8 cellular contexts compared by ENCODE assay signal in the genomic region with DNA sequence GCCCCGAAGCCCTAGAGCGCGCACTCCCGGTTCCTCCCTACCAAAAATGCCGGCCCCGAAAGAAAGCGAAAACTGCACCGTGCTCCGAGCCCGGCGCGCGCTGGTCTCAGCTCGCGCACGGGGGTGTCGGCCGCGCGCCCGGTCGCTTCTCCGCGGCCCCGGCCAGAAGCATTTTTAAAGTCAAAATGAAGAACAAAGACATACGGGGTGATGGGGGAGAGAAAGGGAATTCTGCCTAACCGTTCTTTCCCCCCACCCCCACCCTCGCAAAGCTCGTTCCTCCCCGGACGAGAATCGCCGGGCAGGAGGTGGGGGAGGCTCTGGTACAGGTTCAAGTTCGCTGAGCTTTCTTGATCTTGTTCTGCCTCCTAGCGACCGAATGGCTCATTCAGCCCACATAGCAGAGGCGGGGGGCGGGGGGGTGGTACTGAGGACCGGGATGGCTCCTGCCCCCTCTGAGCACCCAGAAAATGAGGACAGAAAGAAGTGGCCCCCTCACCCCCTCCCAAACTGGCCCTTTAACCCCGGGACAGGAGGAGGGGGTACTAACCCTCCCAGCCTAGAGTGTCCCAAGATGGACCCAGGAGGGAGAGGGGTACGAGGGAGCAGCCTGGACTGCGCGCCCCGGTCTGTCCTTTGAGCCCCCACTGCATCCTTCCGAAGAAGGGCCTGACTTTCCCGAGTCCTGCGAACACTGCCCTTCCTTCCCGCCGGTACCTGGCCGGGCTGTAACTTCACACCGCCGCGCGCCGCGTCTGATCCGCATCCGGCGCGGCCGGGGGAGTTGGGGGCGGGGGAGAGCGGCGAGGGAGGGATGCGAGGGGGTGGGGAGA. TPM values are rescaled to one million over a fixed set of nuclear protein-coding genes. Genes with fewer than 3 reads are reported as not detected.
DNase-seq lines count a peak whose midpoint lies in the region; TF ChIP-seq lines count a peak whose summit lies in the region.

No MANE protein-coding gene starts in this region.

- H2BK12ac ChIP-seq in H9 (ENCODE audit: insufficient read length, low read depth, low read length), result no peak overlapping the region

- no CpG with 5 or more reads among the region's 65 CpGs for WGBS in H9 (ENCODE audit: extremely low coverage, insufficient read length, low lambda C conversion rate)

- H3K9ac ChIP-seq in H9 (ENCODE audit: extremely low read depth, insufficient read length, low read length) (peak overlapping the region; percentile 58), Karpas-422 (ENCODE audit: low read length) (peak overlapping the region; percentile 90)

- H3K27ac ChIP-seq in H9 (ENCODE audit: insufficient read length, low read depth, low read length) (peak overlapping the region; percentile 42), Karpas-422 (ENCODE audit: low read length) (peak overlapping the region; percentile 94), ascending aorta (no peak overlapping the region)

- H2BK120ac ChIP-seq in H9 (ENCODE audit: low read depth, low read length, poor library complexity, severe bottlenecking), result no peak overlapping the region

- H3K79me2 ChIP-seq in H9 (ENCODE audit: insufficient read depth, low read length), result peaks cover 24% of the 10 kb centered on the region; the same call in 1 of the 2 replicates
- peaks cover 74% of the 10 kb centered on the region for H3K79me2 ChIP-seq in Karpas-422 (ENCODE audit: low read length)

- H4K91ac ChIP-seq in H9 (ENCODE audit: insufficient read length, low read depth, low read length), result no peak overlapping the region

- no peak overlapping the region for H2BK20ac ChIP-seq in H9 (ENCODE audit: low read depth, low read length, poor library complexity, severe bottlenecking)

- no peak overlapping the region for H3K23ac ChIP-seq in H9 (ENCODE audit: insufficient read length, low read depth, low read length)

- H3K27me3 Mint-ChIP-seq in H9 (ENCODE audit: low read depth), result no peaks in the 10 kb centered on the region

- H2BK5ac ChIP-seq in H9 (ENCODE audit: insufficient read length, low read length), result no peak overlapping the region

- peaks cover 35 to 37% of the 10 kb centered on the region in 2 experiments for H3K4me1 Mint-ChIP-seq in H9

- no peak overlapping the region for H2BK15ac ChIP-seq in H9 (ENCODE audit: low read depth, low read length)

- H4K8ac ChIP-seq in H9 (replicated peaks; ENCODE audit: insufficient read length, low read depth, low read length), result no peak overlapping the region

- H3K36me3 ChIP-seq in Karpas-422 (ENCODE audit: insufficient read depth, low read length) (peaks cover 18% of the 10 kb centered on the region), ascending aorta (no peaks in the 10 kb centered on the region)

- H3K9me3 Mint-ChIP-seq in H9, result no peaks in the 10 kb centered on the region

- H3K9me3 ChIP-seq in H9 (ENCODE audit: control insufficient read depth, low read depth, low read length), result no peaks in the 10 kb centered on the region
- H3K9me3 ChIP-seq in Karpas-422 (ENCODE audit: low read length), result no peaks in the 10 kb centered on the region
- H3K9me3 ChIP-seq in ascending aorta, result no peaks in the 10 kb centered on the region

- H3K14ac ChIP-seq in H9 (ENCODE audit: insufficient read depth, low read length), result peak overlapping the region; percentile 80

- H3K18ac ChIP-seq in H9 (ENCODE audit: insufficient read length, low read depth, low read length), result peak overlapping the region; percentile 65

- TF ChIP-seq CTCF in GM12865 (IDR thresholded peaks at IDR 0.05; ENCODE audit: insufficient read depth, low read depth, low read length, missing control alignments) (peak; percentile 82), H9 (conservative IDR thresholded peaks at IDR 0.05) (peak; percentile 76), ascending aorta (IDR thresholded peaks at IDR 0.05) (peak in 2 of 3 experiments; percentile 17 to 38)

- no peaks in the 10 kb centered on the region for H3K4me1 ChIP-seq in H9 (ENCODE audit: insufficient read depth, low read length)
- H3K4me1 ChIP-seq in Karpas-422 (ENCODE audit: low read length), result peaks cover 50% of the 10 kb centered on the region
- peaks cover 18 to 46% of the 10 kb centered on the region in 2 donors for H3K4me1 ChIP-seq in ascending aorta

- H3K9me2 ChIP-seq in Karpas-422 (replicated peaks; ENCODE audit: insufficient read depth, low read length), result no peaks in the 10 kb centered on the region

- H2AK5ac ChIP-seq in H9 (ENCODE audit: insufficient read length, low read length), result no peak overlapping the region

- H3T11ph ChIP-seq in H9 (ENCODE audit: low read length), result no peak overlapping the region

- H2AFZ ChIP-seq in H9 (ENCODE audit: low read length), result no peak overlapping the region
- H2AFZ ChIP-seq in Karpas-422 (ENCODE audit: low read length), result no peak overlapping the region

- H3K4me2 ChIP-seq in H9 (ENCODE audit: insufficient read depth, insufficient read length, low read length) (peak overlapping the region; percentile 94), Karpas-422 (ENCODE audit: low read depth, low read length, poor library complexity, severe bottlenecking) (peak overlapping the region; percentile 87)

- DNase-seq in GM12865 (ENCODE audit: low read depth) (peak; percentile 87), H9 (peak; percentile 84), Karpas-422 (peak; percentile 98), RKO (ENCODE audit: low spot score) (peak; percentile 80), ascending aorta (ENCODE audit: low spot score in 2 of 2) (peak in 1 of 2 donors; percentile 66), hepatic stellate cell (ENCODE audit: low spot score) (peak; percentile 83), putamen (ENCODE audit: low spot score) (peak; percentile 83)
- DNase-seq in central memory CD4-positive, alpha-beta T cell, result no peak

- no peak overlapping the region for H4K5ac ChIP-seq in H9 (ENCODE audit: insufficient read length, low read depth, low read length)

- H3K4ac ChIP-seq in H9 (ENCODE audit: low read depth, low read length), result no peak overlapping the region

- H3K36me3 Mint-ChIP-seq in H9 (ENCODE audit: insufficient read depth in 1 of 3, low read depth in 3 of 3), result peaks cover 12 to 43% (median 20%) of the 10 kb centered on the region in 3 experiments; a peak in 6 of 7 replicates

- intact Hi-C loops in ascending aorta (cut with DNase I), result no loop called here

- H3K27ac Mint-ChIP-seq in H9, result peak overlapping the region; percentile 95 to 99 (median 97); a peak in 6 of 7 replicates

- H3K23me2 ChIP-seq in H9 (ENCODE audit: insufficient read length, low read depth, low read length, poor library complexity, severe bottlenecking), result peaks cover 41% of the 10 kb centered on the region

- peak overlapping the region; percentile 95 for H3K4me3 Mint-ChIP-seq in H9

- H3K4me3 ChIP-seq in GM12865 (ENCODE audit: low read depth, low read length), result peak overlapping the region; percentile 59
- H3K4me3 ChIP-seq in Karpas-422 (ENCODE audit: low read length), result peak overlapping the region; percentile 82
- peak overlapping the region; percentile 68 to 71 for H3K4me3 ChIP-seq in ascending aorta

- no peaks in the 10 kb centered on the region for H3K27me3 ChIP-seq in H9 (ENCODE audit: insufficient read depth, low read length)
- H3K27me3 ChIP-seq in Karpas-422 (ENCODE audit: low read length), result no peaks in the 10 kb centered on the region
- H3K27me3 ChIP-seq in ascending aorta, result peaks cover 41% of the 10 kb centered on the region

- H4K20me1 ChIP-seq in H9 (ENCODE audit: control insufficient read depth, insufficient read depth, insufficient read length) (no peaks in the 10 kb centered on the region), Karpas-422 (ENCODE audit: insufficient read depth, low read depth, low read length) (peaks cover 28% of the 10 kb centered on the region; the same call in 1 of the 2 replicates)

- H3K56ac ChIP-seq in H9 (ENCODE audit: insufficient read length, low read depth, low read length), result no peak overlapping the region

- no peaks in the 10 kb centered on the region for H3K79me1 ChIP-seq in H9 (ENCODE audit: insufficient read depth, low read depth, low read length, poor library complexity, severe bottlenecking)

RNA-seq across cellular contexts. Expression of a gene that starts 3.1 kb away (rescaled TPM):
- total RNA-seq in H9 (2021) (91.4 and 92.7 TPM in 2 replicates), ascending aorta (0.11 TPM)
- total RNA-seq in Karpas-422 (2014; rRNA removed; shearing (Covaris generic); ENCODE audit: low replicate concordance), result 159 and 190 TPM in 2 replicates

Comparison
In these comparisons a context has a peak if more than half of its experiments do, and no peak if none do; other contexts are left out.
1. CTCF ChIP-seq: peak in every context shown above with its lines; median percentile 82 in GM12865; 76 in H9; 28 in ascending aorta.
2. H3K27ac ChIP-seq: peak in H9 (single experiment) and Karpas-422 (single experiment); none in ascending aorta (0 of 2).
3. RNA of a gene that starts 3.1 kb away (total RNA-seq): 159 to 190 TPM in Karpas-422 and 91.4 to 92.7 TPM in H9; 0.11 TPM in ascending aorta (single experiment); every median in the first group is over 10 times any median in the second.
4. Peak in every context shown above with its lines, with median percentiles within 50 percentile points of each other: H3K4me3 ChIP-seq.